In genomic region chr10:82041018-82041417, GRCh38 we compare ENCODE assay signal across 23 cellular contexts.
DNase-seq lines count a peak whose midpoint lies in the region; FAIRE-seq and TF ChIP-seq lines count a peak whose summit lies in the region.
"Had no signal": no experiment of that assay in that cellular context is flagged by ENCODE, and none has a peak within 500 bp of the region (broad histone marks: within the 10 kb centered on the region; RNA-seq: fewer than 3 reads in every experiment).

No MANE protein-coding gene starts in this region.

- H3K4ac ChIP-seq in H9 (ENCODE audit: low read depth, low read length): no peak overlapping the region
- no peak overlapping the region for H3K4ac ChIP-seq in H1 (replicated peaks; ENCODE audit: insufficient read length, low read depth, low read length)
- no peak overlapping the region for H3K4ac ChIP-seq in trophoblast cell (ENCODE audit: low read depth, low read length)

- H3K9me3 Mint-ChIP-seq in H9: peaks cover 0 to 2% of the 10 kb centered on the region in 2 experiments; a peak in 2 of 5 replicates

- no peak overlapping the region for H3K4me3 Mint-ChIP-seq in H9
- H3K4me3 Mint-ChIP-seq: CD4-positive, CD25-positive, alpha-beta regulatory T cell had no signal

- H3K18ac ChIP-seq in H9 (ENCODE audit: insufficient read length, low read depth, low read length) (no peak overlapping the region), H1 (ENCODE audit: extremely low read depth, low read length) (no peak overlapping the region), trophoblast cell (ENCODE audit: low read length) (no peak overlapping the region)

- H2BK120ac ChIP-seq in H9 (ENCODE audit: low read depth, low read length, poor library complexity, severe bottlenecking): no peak overlapping the region
- no peak overlapping the region for H2BK120ac ChIP-seq in H1 (replicated peaks; ENCODE audit: low read depth, low read length)
- H2BK120ac ChIP-seq in trophoblast cell (ENCODE audit: insufficient read depth, low read length, poor library complexity): no peak overlapping the region

- no peak overlapping the region for H3K14ac ChIP-seq in H9 (ENCODE audit: insufficient read depth, low read length)
- no peak overlapping the region for H3K14ac ChIP-seq in H1 (ENCODE audit: insufficient read length)
- no peak overlapping the region for H3K14ac ChIP-seq in trophoblast cell (ENCODE audit: low read length)

- H3K4me3 ChIP-seq in H1 (ENCODE audit: extremely low read depth in 1 of 4, insufficient read depth in 2 of 4, low read depth in 3 of 4, low read length in 4 of 4): no peak overlapping the region
- H3K4me3 ChIP-seq in kidney epithelial cell (ENCODE audit: low read depth, low read length): no peak overlapping the region
- H3K4me3 ChIP-seq in retinal pigment epithelial cell (ENCODE audit: low read length): no peak overlapping the region
- H3K4me3 ChIP-seq in trophoblast cell (ENCODE audit: low read depth, low read length): no peak overlapping the region
- H3K4me3 ChIP-seq: K562 had no signal

- H3K36me3 Mint-ChIP-seq in H9 (ENCODE audit: insufficient read depth in 1 of 3, low read depth in 3 of 3): peaks cover 0 to 2% (median 0%) of the 10 kb centered on the region in 3 experiments; a peak in 2 of 7 replicates
- H3K36me3 Mint-ChIP-seq: CD4-positive, CD25-positive, alpha-beta regulatory T cell had no signal

- H2BK20ac ChIP-seq in H9 (ENCODE audit: low read depth, low read length, poor library complexity, severe bottlenecking) (no peak overlapping the region), H1 (ENCODE audit: low read length) (no peak overlapping the region)

- H3K56ac ChIP-seq in H9 (ENCODE audit: insufficient read length, low read depth, low read length): no peak overlapping the region
- no peak overlapping the region for H3K56ac ChIP-seq in H1 (replicated peaks; ENCODE audit: insufficient read length, low read depth, low read length)

- H4K20me1 ChIP-seq in H9 (ENCODE audit: control insufficient read depth, insufficient read depth, insufficient read length) (no peaks in the 10 kb centered on the region), H1 (replicated peaks in 1 of 2; ENCODE audit: control insufficient read depth in 1 of 2, insufficient read depth in 2 of 2, low read length in 2 of 2) (no peaks in the 10 kb centered on the region)

- no peaks in the 10 kb centered on the region for H3K23me2 ChIP-seq in H9 (ENCODE audit: insufficient read length, low read depth, low read length, poor library complexity, severe bottlenecking)
- no peaks in the 10 kb centered on the region for H3K23me2 ChIP-seq in H1 (ENCODE audit: low read depth, low read length)

- POLR2A ChIA-PET in H1 (lab: Charles Lee; ENCODE audit: partially characterized antibody) (no interaction called here), HEK293T (lab: Yijun Ruan, JAX) (interaction anchor here (0.9 kb wide), 1 partner anchor 19 kb away, joined by 3 read pairs; no protein-coding TSS in a partner anchor)

- TF ChIP-seq POLR2A in H1 (IDR thresholded peaks at IDR 0.05; ENCODE audit: control extremely low read depth in 1 of 2, low read depth in 2 of 2, low read length in 2 of 2): no peak

- no peak overlapping the region for H4K5ac ChIP-seq in H9 (ENCODE audit: insufficient read length, low read depth, low read length)
- H4K5ac ChIP-seq in H1 (ENCODE audit: insufficient read length, low read depth, low read length): no peak overlapping the region

- H4K8ac ChIP-seq in H9 (replicated peaks; ENCODE audit: insufficient read length, low read depth, low read length) (no peak overlapping the region), H1 (ENCODE audit: extremely low read depth, insufficient read depth, low read length) (no peak overlapping the region), trophoblast cell (ENCODE audit: low read depth, low read length) (no peak overlapping the region)

- peak; percentile 34 to 39; a peak in 3 of 4 replicates for TF ChIP-seq RAD21 in H1 (IDR thresholded peaks at IDR 0.05 in 1 of 2, conservative IDR thresholded peaks at IDR 0.05 in 1 of 2; ENCODE audit: low read depth in 2 of 2, low read length in 2 of 2)

- H3K79me2 ChIP-seq in H9 (ENCODE audit: insufficient read depth, low read length) (no peaks in the 10 kb centered on the region), H1 (ENCODE audit: control insufficient read depth in 1 of 2, insufficient read depth in 2 of 2, low read length in 2 of 2) (no peaks in the 10 kb centered on the region), trophoblast cell (ENCODE audit: control insufficient read depth, insufficient read depth, low read length, poor library complexity) (no peaks in the 10 kb centered on the region)

- no peak overlapping the region for H3K27ac ChIP-seq in H9 (ENCODE audit: insufficient read length, low read depth, low read length)
- no peak overlapping the region; the same call in 1 of the 2 replicates for H3K27ac ChIP-seq in H1 (ENCODE audit: low read depth, low read length)
- H3K27ac ChIP-seq in trophoblast cell (ENCODE audit: low read depth, low read length): no peak overlapping the region
- H3K27ac ChIP-seq: RWPE1 had no signal

- no peak overlapping the region for H3T11ph ChIP-seq in H9 (ENCODE audit: low read length)

- peak; percentile 50 for FAIRE-seq in H1 (lab: Jason Lieb, UNC)
- FAIRE-seq: A204.1, K562 had no signal

- TF ChIP-seq CTCF in H9 (conservative IDR thresholded peaks at IDR 0.05): peak; percentile 62; the same call in 2 of the 3 replicates
- TF ChIP-seq CTCF in H1 (IDR thresholded peaks at IDR 0.05; ENCODE audit: control extremely low read depth in 1 of 3, insufficient read depth in 1 of 3, low read depth in 1 of 3, low read length in 3 of 3): peak in 1 of 3 experiments; percentile 50; a peak in 2 of 4 replicates
- peak; percentile 10 for TF ChIP-seq CTCF in kidney epithelial cell (IDR thresholded peaks at IDR 0.05; ENCODE audit: insufficient read depth, low read length, poor library complexity, severe bottlenecking)
- TF ChIP-seq CTCF in retinal pigment epithelial cell (conservative IDR thresholded peaks at IDR 0.05; ENCODE audit: low read depth, low read length): peak; percentile 35

- no peak overlapping the region for H3K23ac ChIP-seq in H9 (ENCODE audit: insufficient read length, low read depth, low read length)
- H3K23ac ChIP-seq in H1 (ENCODE audit: insufficient read length): no peak overlapping the region
- no peak overlapping the region for H3K23ac ChIP-seq in trophoblast cell (ENCODE audit: low read length)

- TF ChIP-seq EP300 in H1 (IDR thresholded peaks at IDR 0.05; ENCODE audit: borderline replicate concordance in 1 of 2, low read depth in 2 of 2, low read length in 2 of 2): no peak

- no peak overlapping the region for H4K12ac ChIP-seq in trophoblast cell (ENCODE audit: low read depth, low read length)

- peaks cover 3% of the 10 kb centered on the region; the same call in 1 of the 2 replicates for H3K4me1 ChIP-seq in H9 (ENCODE audit: insufficient read depth, low read length)
- H3K4me1 ChIP-seq in H1 (replicated peaks in 1 of 4; ENCODE audit: control insufficient read depth in 3 of 4, insufficient read depth in 4 of 4, low read length in 3 of 4): 0 out of 7 replicates have a peak, but pooled peaks cover 0 to 2% (median 0%) of the 10 kb centered on the region in 4 experiments
- H3K4me1 ChIP-seq in trophoblast cell (ENCODE audit: control insufficient read depth in 1 of 2, insufficient read depth in 2 of 2, low read length in 2 of 2): no peaks in the 10 kb centered on the region
- H3K4me1 ChIP-seq: BE2C, Caco-2 had no signal

- H3K27me3 ChIP-seq in H9 (ENCODE audit: insufficient read depth, low read length) (no peaks in the 10 kb centered on the region), H1 (replicated peaks in 1 of 4; ENCODE audit: control insufficient read depth in 3 of 4, extremely low read depth in 1 of 4, insufficient read depth in 3 of 4, low read length in 3 of 4) (no peaks in the 10 kb centered on the region), kidney epithelial cell (ENCODE audit: control insufficient read depth, insufficient read depth, low read length) (no peaks in the 10 kb centered on the region), trophoblast cell (ENCODE audit: insufficient read depth, low read length) (no peaks in the 10 kb centered on the region)
- H3K27me3 ChIP-seq: BE2C had no signal

- H2BK15ac ChIP-seq in H9 (ENCODE audit: low read depth, low read length) (no peak overlapping the region), H1 (ENCODE audit: low read length) (no peak overlapping the region)

- H2BK12ac ChIP-seq in H9 (ENCODE audit: insufficient read length, low read depth, low read length) (no peak overlapping the region), H1 (ENCODE audit: low read depth, low read length) (no peak overlapping the region), trophoblast cell (ENCODE audit: low read length) (no peak overlapping the region)

- CTCF ChIA-PET in H1 (lab: Charles Lee; ENCODE audit: partially characterized antibody) (interaction anchor here (0.6 to 1.0 kb wide), 4 partner anchors 8 to 226 kb away, joined by 3 read pairs; no protein-coding TSS in a partner anchor), HEK293T (lab: Yijun Ruan, JAX) (no interaction called here)

- H3K79me1 ChIP-seq in H9 (ENCODE audit: insufficient read depth, low read depth, low read length, poor library complexity, severe bottlenecking) (no peaks in the 10 kb centered on the region), H1 (ENCODE audit: low read depth, low read length) (no peaks in the 10 kb centered on the region), trophoblast cell (ENCODE audit: low read length) (no peaks in the 10 kb centered on the region)

- H3K36me3 ChIP-seq in H1 (ENCODE audit: control insufficient read depth in 2 of 4, insufficient read depth in 4 of 4, low read length in 3 of 4) (no peaks in the 10 kb centered on the region), kidney epithelial cell (ENCODE audit: control insufficient read depth, insufficient read depth, low read length) (no peaks in the 10 kb centered on the region), trophoblast cell (ENCODE audit: control insufficient read depth in 1 of 2, insufficient read depth in 2 of 2, low read length in 2 of 2) (no peaks in the 10 kb centered on the region)
- H3K36me3 ChIP-seq: BE2C had no signal

- H2BK5ac ChIP-seq in H9 (ENCODE audit: insufficient read length, low read length): no peak overlapping the region
- H2BK5ac ChIP-seq in H1 (ENCODE audit: low read depth, low read length): no peak overlapping the region
- no peak overlapping the region for H2BK5ac ChIP-seq in trophoblast cell (ENCODE audit: low read depth, low read length, poor library complexity)

- H3K9me3 ChIP-seq in H9 (ENCODE audit: control insufficient read depth, low read depth, low read length) (no peaks in the 10 kb centered on the region), H1 (ENCODE audit: insufficient read depth in 2 of 2, low read depth in 1 of 2, low read length in 1 of 2) (no peaks in the 10 kb centered on the region), trophoblast cell (ENCODE audit: insufficient read depth, low read depth, low read length) (no peaks in the 10 kb centered on the region)
- H3K9me3 ChIP-seq: BE2C, Caco-2 had no signal

- peaks cover 8 to 9% of the 10 kb centered on the region in 2 experiments for H3K4me1 Mint-ChIP-seq in H9
- H3K4me1 Mint-ChIP-seq: CD4-positive, CD25-positive, alpha-beta regulatory T cell had no signal

- H2AFZ ChIP-seq in H9 (ENCODE audit: low read length): no peak overlapping the region
- H2AFZ ChIP-seq in H1 (ENCODE audit: low read length): no peak overlapping the region
- no peak overlapping the region for H2AFZ ChIP-seq in trophoblast cell (ENCODE audit: insufficient read depth, low read length, poor library complexity)

- H4K91ac ChIP-seq in H9 (ENCODE audit: insufficient read length, low read depth, low read length) (no peak overlapping the region), H1 (replicated peaks; ENCODE audit: insufficient read length, low read length) (no peak overlapping the region), trophoblast cell (ENCODE audit: low read depth, low read length) (no peak overlapping the region)

- H2AK5ac ChIP-seq in H9 (ENCODE audit: insufficient read length, low read length) (no peak overlapping the region), H1 (ENCODE audit: low read depth, low read length) (no peak overlapping the region), trophoblast cell (ENCODE audit: low read length) (no peak overlapping the region)

- peaks cover 1% of the 10 kb centered on the region; the same call in 1 of the 2 replicates for H3K27me3 Mint-ChIP-seq in H9 (ENCODE audit: low read depth)
- H3K27me3 Mint-ChIP-seq: CD4-positive, CD25-positive, alpha-beta regulatory T cell had no signal

- H3K27ac Mint-ChIP-seq in H9: no peak overlapping the region
- H3K27ac Mint-ChIP-seq: CD4-positive, CD25-positive, alpha-beta regulatory T cell had no signal

- in situ Hi-C loops in KBM-7 (cut with MboI; ENCODE audit: low pct_unique_long_range_greater_than_20kb, low sequenced_read_pairs): no loop called here

- no CpG with 5 or more reads among the region's 2 CpGs for WGBS in H9 (ENCODE audit: extremely low coverage, insufficient read length, low lambda C conversion rate)
- WGBS in H1 (ENCODE audit: extremely low coverage in 1 of 2, insufficient coverage in 1 of 2, insufficient read length in 1 of 2, insufficient replicate concordance in 2 of 2, low coverage in 1 of 2, low lambda C conversion rate in 2 of 2, missing lambda C conversion rate in 1 of 2), 2 experiments: 85% methylated on average over 2 of the region's 2 CpGs; no CpG with 5 or more reads in 1 of the 2 experiments
- no CpG with 5 or more reads among the region's 2 CpGs for WGBS in trophoblast cell (ENCODE audit: extremely low coverage, insufficient coverage, insufficient read length)

- no peak overlapping the region for H3K4me2 ChIP-seq in H9 (ENCODE audit: insufficient read depth, insufficient read length, low read length)
- H3K4me2 ChIP-seq in H1 (ENCODE audit: insufficient read depth in 1 of 2, low read depth in 2 of 2, low read length in 2 of 2): no peak overlapping the region
- no peak overlapping the region for H3K4me2 ChIP-seq in trophoblast cell (ENCODE audit: low read length)

- H3K9ac ChIP-seq in H9 (ENCODE audit: extremely low read depth, insufficient read length, low read length) (no peak overlapping the region), H1 (replicated peaks in 1 of 4; ENCODE audit: extremely low read depth in 1 of 4, low read depth in 3 of 4, low read length in 3 of 4) (no peak overlapping the region), trophoblast cell (ENCODE audit: low read length) (no peak overlapping the region)

- DNase-seq in H9: no peak
- peak in 1 of 2 experiments; percentile 7 for DNase-seq in H1 (ENCODE audit: low read depth in 1 of 2, low spot score in 2 of 2)
- DNase-seq in kidney epithelial cell (ENCODE audit: low read depth): no peak
- DNase-seq in retinal pigment epithelial cell (ENCODE audit: low read depth): no peak
- no peak for DNase-seq in trophoblast cell
- DNase-seq in KBM-7: no peak
- no peak for DNase-seq in HEK293T (ENCODE audit: extremely low spot score)
- DNase-seq: BE2C; Caco-2; CD4-positive, CD25-positive, alpha-beta regulatory T cell; DMS153; GDM1; HCEC 1CT; NCI-H1105 treated with DMSO at 0.1 percent for 48 hours; NCI-H1694 treated with DMSO at 0.1 percent for 48 hours; NCI-H226; NCI-H524; NCI-H82; PC-3; SIG-M5 had no signal
